8 cellular contexts compared by ENCODE assay signal in genomic region chr12:6866920-6867406, GRCh38. TPM values are rescaled to one million over a fixed set of nuclear protein-coding genes. Genes with fewer than 3 reads are reported as not detected.
DNase-seq lines count a peak whose midpoint lies in the region; ATAC-seq, FAIRE-seq and TF ChIP-seq lines count a peak whose summit lies in the region.

No MANE protein-coding gene starts in this region.

- RAD21 ChIA-PET in GM12878 (lab: Charles Lee; ENCODE audit: unreplicated experiment) = interaction anchor here (0.6 to 5.6 kb wide), 7 partner anchors 14 to 242 kb away, joined by 3 to 42 read pairs (median 12); partner anchors contain the start of genes C12orf57, C1RL, CDCA3 and MLF2

- POLR2A ChIA-PET in A673 (lab: Charles Lee; ENCODE audit: low non-redundant PET) = interaction anchor here (0.6 to 0.8 kb wide), 2 partner anchors 35 to 144 kb away, joined by 3 to 4 read pairs; no protein-coding TSS in a partner anchor
- POLR2A ChIA-PET in GM12878 (lab: Charles Lee) = interaction anchor here (0.8 to 5.7 kb wide), 6 partner anchors 15 to 143 kb away, joined by 3 to 84 read pairs (median 6); partner anchors contain the start of genes C12orf57, CDCA3, COPS7A and MLF2

- SMC1A ChIA-PET in GM12878 (lab: Charles Lee; ENCODE audit: uncharacterized antibody, unreplicated experiment) = interaction anchor here (1.3 to 5.3 kb wide), 3 partner anchors 14 to 71 kb away, joined by 3 to 42 read pairs (median 4); partner anchors contain the start of genes CDCA3 and USP5

- intact Hi-C loops in A673 (cut with micrococcal nuclease; ENCODE audit: unreplicated experiment) (loop anchor here (2.0 kb wide), 1 partner anchor 14 kb away; the partner anchor contains the start of gene USP5), GM12878 (cut with micrococcal nuclease; ENCODE audit: unreplicated experiment) (no loop called here)

- H3K9me3 ChIP-seq in A673 (ENCODE audit: low read depth, low read length, poor library complexity, severe bottlenecking) (no peaks in the 10 kb centered on the region), HUES48 (ENCODE audit: control insufficient read depth, insufficient read depth, low read length) (no peaks in the 10 kb centered on the region), GM12878 (replicated peaks; ENCODE audit: control insufficient read depth, insufficient read depth, low read length) (no peaks in the 10 kb centered on the region), subcutaneous abdominal adipose tissue (ENCODE audit: control insufficient read depth in 5 of 5, low read length in 5 of 5) (no peaks in the 10 kb centered on the region)

- no peak for TF ChIP-seq RAD21 in GM12878 (IDR thresholded peaks at IDR 0.05; ENCODE audit: insufficient read depth, low read depth, low read length)

- peak overlapping the region; percentile 98 for H3K4me2 ChIP-seq in GM12878 (ENCODE audit: control insufficient read depth, insufficient read depth)

- H4K20me1 ChIP-seq in GM12878 (ENCODE audit: control insufficient read depth, insufficient read depth) = peaks cover 16% of the 10 kb centered on the region

- no peak for TF ChIP-seq POLR2A in GM12878 (IDR thresholded peaks at IDR 0.05; ENCODE audit: low read depth, low read length)

- CTCF ChIA-PET in A673 (lab: Charles Lee) = interaction anchor here (0.6 to 0.7 kb wide), 2 partner anchors 114 to 924 kb away, joined by 4 to 6 read pairs; partner anchors contain the start of gene MLF2
- CTCF ChIA-PET in GM12878 (lab: Yijun Ruan, JAX) = interaction anchor here (1.4 to 9.5 kb wide), 4 partner anchors 16 to 329 kb away, joined by 4 to 173 read pairs (median 72); partner anchors contain the start of genes CDCA3 and USP5

- H3K4me3 ChIP-seq in A673 (ENCODE audit: low read depth, low read length, poor library complexity, severe bottlenecking) (peak overlapping the region; percentile 100), HUES48 (ENCODE audit: low read depth, low read length) (peak overlapping the region; percentile 95), GM12878 (peak overlapping the region; percentile 100), subcutaneous abdominal adipose tissue (ENCODE audit: low read depth in 1 of 5, low read length in 5 of 5) (peak overlapping the region; percentile 74 to 89 (median 82))

- no peak for TF ChIP-seq EP300 in GM12878 (IDR thresholded peaks at IDR 0.05; ENCODE audit: borderline replicate concordance in 1 of 2, control insufficient read depth in 1 of 2, low read depth in 2 of 2, low read length in 2 of 2)

- FAIRE-seq in GM12878 (lab: Jason Lieb, UNC) = peak; percentile 13

- H3K9ac ChIP-seq in HUES48 (ENCODE audit: low read depth, low read length) (peak overlapping the region; percentile 38; the same call in 1 of the 2 replicates), GM12878 (ENCODE audit: control insufficient read depth, insufficient read depth, low read length) (peak overlapping the region; percentile 72), subcutaneous abdominal adipose tissue (ENCODE audit: low read length in 5 of 5) (peak overlapping the region; percentile 56 to 83 (median 75))

- H2AFZ ChIP-seq in GM12878 (ENCODE audit: control insufficient read depth, low read depth, low read length) = peak overlapping the region; percentile 87

- peak; percentile 24 for ATAC-seq in GM18907 (IDR thresholded peaks at IDR 0.05; ENCODE audit: unreplicated experiment)
- ATAC-seq in GM12878 = peak; percentile 28
- no peak for ATAC-seq in HG03378 (IDR thresholded peaks at IDR 0.05; ENCODE audit: unreplicated experiment)

- BruUV-seq in A673 (replicated peaks; lab: Mats Ljungman, UMichigan) (no TSS peak), GM12878 (replicated peaks; lab: Mats Ljungman, UMichigan) (no TSS peak)

- TF ChIP-seq CTCF in A673 (conservative IDR thresholded peaks at IDR 0.05; ENCODE audit: low read depth, low read length) = no peak
- no peak for TF ChIP-seq CTCF in GM12878 (IDR thresholded peaks at IDR 0.05 in 2 of 3, conservative IDR thresholded peaks at IDR 0.05 in 1 of 3; ENCODE audit: control insufficient read depth in 2 of 3, extremely low read depth in 1 of 3, insufficient read depth in 1 of 3, low read depth in 3 of 3, low read length in 3 of 3)

- DNase-seq in A673 (ENCODE audit: low spot score) = no peak
- DNase-seq in GM12878 (ENCODE audit: low read depth, low spot score) = no peak
- DNase-seq in central memory CD4-positive, alpha-beta T cell = no peak

- peaks cover 33% of the 10 kb centered on the region for H3K79me2 ChIP-seq in GM12878 (ENCODE audit: control insufficient read depth, insufficient read depth, low read length)

- H3K36me3 ChIP-seq in A673 (ENCODE audit: insufficient read depth, low read length, poor library complexity, severe bottlenecking) = peaks cover 67% of the 10 kb centered on the region
- H3K36me3 ChIP-seq in HUES48 (ENCODE audit: control insufficient read depth, insufficient read depth, low read length) = peaks cover 67% of the 10 kb centered on the region
- H3K36me3 ChIP-seq in GM12878 (ENCODE audit: control insufficient read depth in 2 of 2, insufficient read depth in 2 of 2, low read length in 1 of 2) = peaks cover 25 to 31% of the 10 kb centered on the region in 2 experiments
- peaks cover 0 to 63% (median 55%) of the 10 kb centered on the region in 5 donors for H3K36me3 ChIP-seq in subcutaneous abdominal adipose tissue (ENCODE audit: control insufficient read depth in 5 of 5, insufficient read depth in 5 of 5, low read length in 5 of 5)

- H3K27ac ChIP-seq in A673 (ENCODE audit: low read depth, low read length, poor library complexity, severe bottlenecking) (peak overlapping the region; percentile 99), HUES48 (ENCODE audit: low read depth, low read length) (peak overlapping the region; percentile 77), GM12878 (ENCODE audit: control insufficient read depth, insufficient read depth) (peak overlapping the region; percentile 76), layer of hippocampus (ENCODE audit: low read depth, low read length) (peak overlapping the region; percentile 93), subcutaneous abdominal adipose tissue (ENCODE audit: low read depth, low read length) (peak overlapping the region; percentile 94)

- in situ Hi-C loops in GM12878 (cut with MboI) = no loop called here

- H3K27me3 ChIP-seq in A673 (replicated peaks; ENCODE audit: insufficient read depth, low read depth, low read length, poor library complexity) = no peaks in the 10 kb centered on the region
- no peaks in the 10 kb centered on the region for H3K27me3 ChIP-seq in HUES48 (ENCODE audit: control insufficient read depth, insufficient read depth, low read length)
- H3K27me3 ChIP-seq in GM12878 (replicated peaks in 1 of 2; ENCODE audit: control insufficient read depth in 2 of 2, insufficient read depth in 2 of 2, low read length in 1 of 2) = no peaks in the 10 kb centered on the region
- H3K27me3 ChIP-seq in layer of hippocampus (ENCODE audit: control insufficient read depth, insufficient read depth, low read length) = no peaks in the 10 kb centered on the region
- H3K27me3 ChIP-seq in subcutaneous abdominal adipose tissue (ENCODE audit: control insufficient read depth in 5 of 5, insufficient read depth in 4 of 5, low read length in 5 of 5) = no peaks in the 10 kb centered on the region

- peaks cover 31% of the 10 kb centered on the region for H3K4me1 ChIP-seq in A673 (ENCODE audit: insufficient read depth, low read length, poor library complexity, severe bottlenecking)
- peaks cover 38% of the 10 kb centered on the region for H3K4me1 ChIP-seq in HUES48 (ENCODE audit: control insufficient read depth, insufficient read depth, low read length)
- peaks cover 31% of the 10 kb centered on the region for H3K4me1 ChIP-seq in GM12878 (ENCODE audit: control insufficient read depth, insufficient read depth, low read length)
- H3K4me1 ChIP-seq in subcutaneous abdominal adipose tissue (ENCODE audit: control insufficient read depth in 5 of 5, insufficient read depth in 5 of 5, low read length in 5 of 5) = peaks cover 9 to 46% (median 36%) of the 10 kb centered on the region in 5 donors

- 5% methylated on average over 32 of the region's 32 CpGs for WGBS in GM12878 (ENCODE audit: insufficient coverage, insufficient replicate concordance, low lambda C conversion rate, missing lambda C conversion rate)

RNA-seq across cellular contexts. Expression of gene TPI1, which starts 0.4 kb away (rescaled TPM):
- total RNA-seq in A673 (2021) = 1,240 and 1,277 TPM in 2 replicates
- 241 and 245 TPM in 2 replicates for total RNA-seq in GM12878 (2013; cell fraction: nucleolus; rRNA removed)
- 1,631 and 1,672 TPM in 2 replicates for total RNA-seq in GM12878 (2014; rRNA removed)
- 1,031 and 1,059 TPM in 2 replicates for total RNA-seq in GM12878 (2014; rRNA removed; fragmentation: Illumina TruSeq; extraction: Trizol)
- total RNA-seq in GM12878 (2021) = 916 and 925 TPM in 2 replicates
- 983 TPM for polyA plus RNA-seq in GM12878 (2011; ENCODE audit: low read depth)
- polyA plus RNA-seq in GM12878 (2011; rRNA removed) = 2,490 and 3,306 TPM in 2 replicates
- polyA plus RNA-seq in GM12878 (2011; cell fraction: cytosol; rRNA removed) = 4,014 and 4,139 TPM in 2 replicates
- 1,795 and 2,574 TPM in 2 replicates for polyA plus RNA-seq in GM12878 (2011; cell fraction: nucleus; rRNA removed)
- polyA plus RNA-seq in GM12878 (2012) = 950 and 1,245 TPM in 2 replicates
- 1,383 and 1,555 TPM in 2 replicates for polyA plus RNA-seq in GM12878 (2014; fragmentation: Illumina TruSeq; extraction: Trizol)
- 1,000 to 10,000 TPM; 5,044 to 7,349 TPM for polyA plus RNA-seq in GM12878 (2014; fragmentation: Nextera tagmentation; extraction: Ambion mirVana)
- 993 and 1,045 TPM in 2 replicates for polyA plus RNA-seq in GM12878 (2014; rRNA removed)
- polyA plus RNA-seq in GM12878 (2016; fragmentation: Nextera tagmentation; extraction: Ambion mirVana) = 1,000 to 10,000 TPM; 1,723 to 1,836 TPM
- polyA minus RNA-seq in GM12878 (2011; rRNA and poly(A)+ RNA removed) = 2,164 and 3,065 TPM in 2 replicates
- polyA minus RNA-seq in GM12878 (2011; cell fraction: cytosol; rRNA and poly(A)+ RNA removed) = 419 and 459 TPM in 2 replicates
- polyA minus RNA-seq in GM12878 (2011; cell fraction: nucleus; rRNA and poly(A)+ RNA removed) = 411 and 481 TPM in 2 replicates

RNA-seq across cellular contexts. Expression of gene SPSB2, which starts 6.1 kb away (rescaled TPM):
- total RNA-seq in A673 (2021) = 8.1 and 10.8 TPM in 2 replicates
- 0.34 and 0.52 TPM in 2 replicates for total RNA-seq in GM12878 (2013; cell fraction: nucleolus; rRNA removed)
- total RNA-seq in GM12878 (2014; rRNA removed) = 4.2 and 5.6 TPM in 2 replicates
- 1.8 and 2.0 TPM in 2 replicates for total RNA-seq in GM12878 (2014; rRNA removed; fragmentation: Illumina TruSeq; extraction: Trizol)
- total RNA-seq in GM12878 (2021) = 3.4 and 3.9 TPM in 2 replicates
- polyA plus RNA-seq in GM12878 (2011; ENCODE audit: low read depth) = 0.56 TPM
- 0.29 and 0.58 TPM in 2 replicates for polyA plus RNA-seq in GM12878 (2011; rRNA removed)
- 0.87 and 1.3 TPM in 2 replicates for polyA plus RNA-seq in GM12878 (2011; cell fraction: cytosol; rRNA removed)
- polyA plus RNA-seq in GM12878 (2011; cell fraction: nucleus; rRNA removed) = 1.1 and 1.2 TPM in 2 replicates
- 2.0 and 2.2 TPM in 2 replicates for polyA plus RNA-seq in GM12878 (2012)
- 0.24 and 0.56 TPM in 2 replicates for polyA plus RNA-seq in GM12878 (2014; fragmentation: Illumina TruSeq; extraction: Trizol)
- under 1 TPM; 0.08 to 0.24 TPM for polyA plus RNA-seq in GM12878 (2014; fragmentation: Nextera tagmentation; extraction: Ambion mirVana)
- 4.9 and 5.6 TPM in 2 replicates for polyA plus RNA-seq in GM12878 (2014; rRNA removed)
- 1 to 10 TPM; 4.7 to 5.3 TPM for polyA plus RNA-seq in GM12878 (2016; fragmentation: Nextera tagmentation; extraction: Ambion mirVana)
- polyA minus RNA-seq in GM12878 (2011; rRNA and poly(A)+ RNA removed) = 0.21 and 0.22 TPM in 2 replicates
- 0.94 TPM in 1 of 2 replicates, not detected in the other for polyA minus RNA-seq in GM12878 (2011; cell fraction: cytosol; rRNA and poly(A)+ RNA removed)
- 0.73 and 1.1 TPM in 2 replicates for polyA minus RNA-seq in GM12878 (2011; cell fraction: nucleus; rRNA and poly(A)+ RNA removed)

RNA-seq across cellular contexts. Expression of gene USP5, which starts 15.0 kb away (rescaled TPM):
- total RNA-seq in A673 (2021) (209 and 224 TPM in 2 replicates), GM12878 (2014; rRNA removed) (76.5 and 80.4 TPM in 2 replicates), GM12878 (2014; rRNA removed; fragmentation: Illumina TruSeq; extraction: Trizol) (49.5 and 51.2 TPM in 2 replicates), GM12878 (2021) (124 and 135 TPM in 2 replicates)
- total RNA-seq in GM12878 (2013; cell fraction: nucleolus; rRNA removed) = 29.4 and 32.9 TPM in 2 replicates
- polyA plus RNA-seq in GM12878 (2011; ENCODE audit: low read depth) = 20.1 TPM
- polyA plus RNA-seq in GM12878 (2011; rRNA removed) (32.5 and 68.4 TPM in 2 replicates), GM12878 (2014; fragmentation: Illumina TruSeq; extraction: Trizol) (33.9 and 87.5 TPM in 2 replicates), GM12878 (2014; fragmentation: Nextera tagmentation; extraction: Ambion mirVana) (1 to 10 TPM; 2.5 to 5.2 TPM), GM12878 (2014; rRNA removed) (68.9 and 77.6 TPM in 2 replicates), GM12878 (2016; fragmentation: Nextera tagmentation; extraction: Ambion mirVana) (100 to 1,000 TPM; 110 to 112 TPM)
- polyA plus RNA-seq in GM12878 (2011; cell fraction: cytosol; rRNA removed) = 69.1 and 92.3 TPM in 2 replicates
- 159 and 187 TPM in 2 replicates for polyA plus RNA-seq in GM12878 (2011; cell fraction: nucleus; rRNA removed)
- polyA plus RNA-seq in GM12878 (2012) = 40.8 and 41.4 TPM in 2 replicates
- 97.6 and 110 TPM in 2 replicates for polyA minus RNA-seq in GM12878 (2011; rRNA and poly(A)+ RNA removed)
- 31.0 and 39.1 TPM in 2 replicates for polyA minus RNA-seq in GM12878 (2011; cell fraction: cytosol; rRNA and poly(A)+ RNA removed)
- polyA minus RNA-seq in GM12878 (2011; cell fraction: nucleus; rRNA and poly(A)+ RNA removed) = 25.4 and 49.1 TPM in 2 replicates

RNA-seq across cellular contexts. Expression of gene CDCA3, which starts 15.9 kb away (rescaled TPM):
- total RNA-seq in A673 (2021) (98.0 and 107 TPM in 2 replicates), GM12878 (2014; rRNA removed) (112 and 117 TPM in 2 replicates), GM12878 (2014; rRNA removed; fragmentation: Illumina TruSeq; extraction: Trizol) (69.1 and 70.8 TPM in 2 replicates), GM12878 (2021) (68.6 and 72.7 TPM in 2 replicates)
- 43.5 and 44.8 TPM in 2 replicates for total RNA-seq in GM12878 (2013; cell fraction: nucleolus; rRNA removed)
- 16.7 TPM for polyA plus RNA-seq in GM12878 (2011; ENCODE audit: low read depth)
- polyA plus RNA-seq in GM12878 (2011; rRNA removed) (70.1 and 82.6 TPM in 2 replicates), GM12878 (2014; fragmentation: Illumina TruSeq; extraction: Trizol) (103 and 113 TPM in 2 replicates), GM12878 (2014; fragmentation: Nextera tagmentation; extraction: Ambion mirVana) (10 to 100 TPM; 34.5 to 47.3 TPM), GM12878 (2014; rRNA removed) (138 and 148 TPM in 2 replicates), GM12878 (2016; fragmentation: Nextera tagmentation; extraction: Ambion mirVana) (100 to 1,000 TPM; 131 to 132 TPM)
- 116 and 142 TPM in 2 replicates for polyA plus RNA-seq in GM12878 (2011; cell fraction: cytosol; rRNA removed)
- polyA plus RNA-seq in GM12878 (2011; cell fraction: nucleus; rRNA removed) = 188 and 221 TPM in 2 replicates
- polyA plus RNA-seq in GM12878 (2012) = 34.8 and 49.7 TPM in 2 replicates
- 43.1 and 77.0 TPM in 2 replicates for polyA minus RNA-seq in GM12878 (2011; rRNA and poly(A)+ RNA removed)
- polyA minus RNA-seq in GM12878 (2011; cell fraction: cytosol; rRNA and poly(A)+ RNA removed) = 37.1 and 52.8 TPM in 2 replicates
- 58.0 and 75.9 TPM in 2 replicates for polyA minus RNA-seq in GM12878 (2011; cell fraction: nucleus; rRNA and poly(A)+ RNA removed)

RNA-seq across cellular contexts. Expression of gene GNB3, which starts 26.2 kb away (rescaled TPM):
- total RNA-seq in A673 (2021) = 20.7 and 21.8 TPM in 2 replicates
- total RNA-seq in GM12878 (2013; cell fraction: nucleolus; rRNA removed) = not detected in 2 replicates
- total RNA-seq in GM12878 (2014; rRNA removed) = 0.23 and 0.33 TPM in 2 replicates
- total RNA-seq in GM12878 (2014; rRNA removed; fragmentation: Illumina TruSeq; extraction: Trizol) = 0.23 and 0.58 TPM in 2 replicates
- total RNA-seq in GM12878 (2021) = 0.16 and 0.46 TPM in 2 replicates
- 0.76 TPM for polyA plus RNA-seq in GM12878 (2011; ENCODE audit: low read depth)
- 0.05 and 0.12 TPM in 2 replicates for polyA plus RNA-seq in GM12878 (2011; rRNA removed)
- polyA plus RNA-seq in GM12878 (2011; cell fraction: cytosol; rRNA removed) = 0.12 and 0.20 TPM in 2 replicates
- 0.37 and 0.41 TPM in 2 replicates for polyA plus RNA-seq in GM12878 (2011; cell fraction: nucleus; rRNA removed)
- polyA plus RNA-seq in GM12878 (2012) = 1.5 and 1.6 TPM in 2 replicates
- 0.16 and 0.38 TPM in 2 replicates for polyA plus RNA-seq in GM12878 (2014; fragmentation: Illumina TruSeq; extraction: Trizol)
- polyA plus RNA-seq in GM12878 (2014; fragmentation: Nextera tagmentation; extraction: Ambion mirVana) = under 1 TPM; 0.18 to 0.24 TPM
- 0.46 and 0.55 TPM in 2 replicates for polyA plus RNA-seq in GM12878 (2014; rRNA removed)
- polyA plus RNA-seq in GM12878 (2016; fragmentation: Nextera tagmentation; extraction: Ambion mirVana) = 1 to 10 TPM in 1 of 2 experiments, under 1 TPM in 1; 0.33 to 1.1 TPM
- polyA minus RNA-seq in GM12878 (2011; rRNA and poly(A)+ RNA removed) = not detected in 2 replicates
- not detected in 2 replicates for polyA minus RNA-seq in GM12878 (2011; cell fraction: cytosol; rRNA and poly(A)+ RNA removed)
- polyA minus RNA-seq in GM12878 (2011; cell fraction: nucleus; rRNA and poly(A)+ RNA removed) = not detected in 2 replicates
